8 cellular contexts compared by ENCODE assay signal in the genomic region with DNA sequence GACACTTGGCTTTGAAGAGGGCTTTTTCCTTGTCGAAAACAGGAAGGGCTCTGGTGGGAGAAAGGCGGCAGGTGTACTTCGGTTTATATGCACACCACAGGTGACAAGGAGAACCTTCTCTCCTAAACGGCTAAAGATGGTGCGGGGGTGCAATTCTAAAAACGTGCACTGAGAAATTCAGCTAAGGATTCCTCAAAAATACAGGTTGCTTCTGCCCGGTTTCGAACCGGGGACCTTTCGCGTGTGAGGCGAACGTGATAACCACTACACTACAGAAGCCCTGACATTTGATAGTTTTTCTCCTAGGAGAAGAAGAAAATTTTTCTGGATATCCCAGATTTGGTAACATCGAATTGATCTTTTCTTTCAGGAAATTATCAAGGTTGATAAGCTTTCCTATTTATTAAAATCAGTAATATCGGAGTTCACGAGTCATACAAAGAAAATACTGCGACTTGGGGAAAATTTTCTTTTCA. TPM values are rescaled to one million over a fixed set of nuclear protein-coding genes. Genes with fewer than 3 reads are reported as not detected.
A peak's percentile ranks its signal among the peaks of the same experiment; 100 is the strongest.
DNase-seq lines count a peak whose midpoint lies in the region; ATAC-seq and TF ChIP-seq lines count a peak whose summit lies in the region.

No MANE protein-coding gene starts in this region.

- peaks cover 3% of the 10 kb centered on the region for H3K27me3 ChIP-seq in ascending aorta

- no peak overlapping the region for H3K27ac ChIP-seq in ascending aorta

- intact Hi-C loops in ascending aorta (cut with DNase I) = no loop called here

- TF ChIP-seq CTCF in ascending aorta (IDR thresholded peaks at IDR 0.05) = no peak

- peak; percentile 69 for DNase-seq in activated CD8-positive, alpha-beta memory T cell treated with anti-CD3 and anti-CD28 coated beads for 24 hours
- DNase-seq in activated CD8-positive, alpha-beta memory T cell treated with anti-CD3 and anti-CD28 coated beads, Interleukin-2, amount 50 U/mL, for 4 hours = no peak
- peak; percentile 67 for DNase-seq in NCI-H345 treated with DMSO at 0.1 percent for 48 hours (lab: John Stamatoyannopoulos, UW; ENCODE audit: unreplicated experiment)
- peak; percentile 35 for DNase-seq in amniotic epithelial cell (ENCODE audit: low read depth)
- DNase-seq in myocyte (ENCODE audit: low read depth) = peak; percentile 42
- DNase-seq in ascending aorta (ENCODE audit: low spot score in 2 of 2) = no peak

- H3K4me3 ChIP-seq in ascending aorta = no peak overlapping the region

- H3K9me3 ChIP-seq in ascending aorta = peaks cover 0 to 10% of the 10 kb centered on the region in 2 donors

- H3K36me3 ChIP-seq in ascending aorta = no peaks in the 10 kb centered on the region

- H3K4me1 ChIP-seq in ascending aorta = no peaks in the 10 kb centered on the region

- ATAC-seq in GM19395 (IDR thresholded peaks at IDR 0.05; ENCODE audit: unreplicated experiment) = no peak
- no peak for ATAC-seq in HG03135 (IDR thresholded peaks at IDR 0.05; ENCODE audit: unreplicated experiment)

RNA-seq across cellular contexts. Expression of gene POM121L2, which starts 32.0 kb away (rescaled TPM):
- not detected in 2 replicates for total RNA-seq in myocyte
- not detected for polyA plus RNA-seq in myocyte (2012)
- not detected for total RNA-seq in ascending aorta

RNA-seq across cellular contexts. Expression of gene PRSS16, which starts 32.6 kb away (rescaled TPM):
- total RNA-seq in myocyte (not detected in 2 replicates), ascending aorta (not detected)
- polyA plus RNA-seq in myocyte (2012) = not detected

Comparison
In these comparisons a context has a peak if more than half of its experiments do, and no peak if none do; other contexts are left out.
1. DNase-seq: peak in activated CD8-positive, alpha-beta memory T cell treated with anti-CD3 and anti-CD28 coated beads for 24 hours (single experiment), NCI-H345 treated with DMSO at 0.1 percent for 48 hours (single experiment), amniotic epithelial cell (single experiment) and myocyte (single experiment); none in activated CD8-positive, alpha-beta memory T cell treated with anti-CD3 and anti-CD28 coated beads, Interleukin-2, amount 50 U/mL, for 4 hours (single experiment) and ascending aorta (0 of 2).